ENCODE assay signal across 8 cellular contexts in the genomic region with DNA sequence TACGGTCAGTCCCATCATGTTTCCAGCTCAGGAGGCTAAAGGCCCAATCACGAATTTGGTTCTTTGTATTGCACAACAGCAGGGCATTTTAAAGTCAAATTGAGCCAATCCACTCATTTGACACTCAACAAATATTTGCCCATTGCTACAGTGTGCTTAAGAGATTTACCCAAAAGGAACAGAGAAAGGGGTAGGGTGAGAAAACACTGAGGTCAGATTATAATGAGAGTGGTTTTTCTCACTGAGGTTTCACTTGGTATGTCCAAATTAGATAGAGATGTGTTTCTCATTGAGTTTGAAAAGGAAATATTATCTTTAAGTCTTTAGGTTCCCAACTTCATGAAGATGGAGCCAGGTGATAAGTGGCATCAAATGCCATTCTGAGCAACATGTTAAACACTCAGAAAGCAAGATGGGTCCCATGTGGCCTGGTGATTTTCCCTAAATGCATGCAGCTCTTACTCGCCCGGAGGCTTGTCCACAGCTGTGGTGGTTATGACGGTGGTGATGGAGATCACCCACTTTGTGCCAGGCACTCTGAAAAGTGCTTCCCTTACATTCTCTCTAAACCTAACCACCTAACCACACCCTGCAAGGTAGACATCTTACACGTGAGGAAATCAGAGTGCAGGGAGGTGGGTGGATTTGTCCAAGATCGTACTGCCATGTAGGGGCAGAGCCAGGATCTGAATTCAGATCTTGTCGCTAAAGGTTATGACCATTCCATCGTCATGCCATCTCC. TPM values are rescaled to one million over a fixed set of nuclear protein-coding genes. Genes with fewer than 3 reads are reported as not detected.
DNase-seq lines count a peak whose midpoint lies in the region; ATAC-seq and TF ChIP-seq lines count a peak whose summit lies in the region.

No MANE protein-coding gene starts in this region.

- no peak for TF ChIP-seq CTCF in CD8-positive, alpha-beta T cell (IDR thresholded peaks at IDR 0.05)
- no peak for TF ChIP-seq CTCF in KMS-11 (conservative IDR thresholded peaks at IDR 0.05; ENCODE audit: low read depth, low read length)
- TF ChIP-seq CTCF in tibial artery (IDR thresholded peaks at IDR 0.05), result no peak

- H3K27ac ChIP-seq in CD8-positive, alpha-beta T cell (ENCODE audit: low read depth, low read length), result no peak overlapping the region
- H3K27ac ChIP-seq in KMS-11 (peak overlapping the region; percentile 12; the same call in 1 of the 2 replicates), epithelial cell of prostate (peak overlapping the region; percentile 71), tibial artery (no peak overlapping the region)

- H3K4me1 Mint-ChIP-seq in CD8-positive, alpha-beta T cell (ENCODE audit: low read depth), result peaks cover 45% of the 10 kb centered on the region

- no peaks in the 10 kb centered on the region for H3K27me3 ChIP-seq in CD8-positive, alpha-beta T cell (ENCODE audit: insufficient read depth, low read length)
- H3K27me3 ChIP-seq in KMS-11 (ENCODE audit: insufficient read depth, low read depth) (no peaks in the 10 kb centered on the region), tibial artery (no peaks in the 10 kb centered on the region)

- CTCF ChIA-PET in CD8-positive, alpha-beta T cell (lab: Charles Lee), result interaction anchor here (0.7 to 3.3 kb wide), 6 partner anchors 14 to 597 kb away, joined by 3 to 11 read pairs (median 4); no protein-coding TSS in a partner anchor

- peak overlapping the region; percentile 2; the same call in 1 of the 2 replicates for H2AFZ ChIP-seq in KMS-11 (ENCODE audit: low read depth)

- POLR2A ChIA-PET in CD8-positive, alpha-beta T cell (lab: Charles Lee), result interaction anchor here (0.8 to 2.4 kb wide), 4 partner anchors 9 to 31 kb away, joined by 3 to 8 read pairs (median 4); no protein-coding TSS in a partner anchor

- no peak overlapping the region for H3K4me3 Mint-ChIP-seq in CD8-positive, alpha-beta T cell

- H3K4me1 ChIP-seq in CD8-positive, alpha-beta T cell (ENCODE audit: insufficient read depth, low read length), result peaks cover 32% of the 10 kb centered on the region
- H3K4me1 ChIP-seq in KMS-11 (ENCODE audit: low read depth, poor library complexity, severe bottlenecking) (peaks cover 31% of the 10 kb centered on the region), tibial artery (peaks cover 0 to 20% (median 7%) of the 10 kb centered on the region in 4 donors)

- no peak overlapping the region for H3K4me3 ChIP-seq in CD8-positive, alpha-beta T cell (ENCODE audit: low read depth, low read length)
- H3K4me3 ChIP-seq in KMS-11 (IDR thresholded peaks at IDR 0.05; ENCODE audit: insufficient read depth, low read depth, low read length), result no peak overlapping the region
- H3K4me3 ChIP-seq in tibial artery, result no peak overlapping the region

- H3K4me2 ChIP-seq in KMS-11, result peak overlapping the region; percentile 27

- H3K36me3 ChIP-seq in CD8-positive, alpha-beta T cell (ENCODE audit: insufficient read depth, low read length), result no peaks in the 10 kb centered on the region
- H3K36me3 ChIP-seq in KMS-11 (ENCODE audit: insufficient read depth) (no peaks in the 10 kb centered on the region), tibial artery (no peaks in the 10 kb centered on the region)

- H3K9me3 ChIP-seq in CD8-positive, alpha-beta T cell (ENCODE audit: low read length), result no peaks in the 10 kb centered on the region
- H3K9me3 ChIP-seq in tibial artery, result no peaks in the 10 kb centered on the region

- H3K79me2 ChIP-seq in KMS-11 (ENCODE audit: insufficient read depth, low read depth), result no peaks in the 10 kb centered on the region

- H3K9me3 Mint-ChIP-seq in CD8-positive, alpha-beta T cell, result no peaks in the 10 kb centered on the region

- H3K36me3 Mint-ChIP-seq in CD8-positive, alpha-beta T cell, result no peaks in the 10 kb centered on the region

- H3K27ac Mint-ChIP-seq in CD8-positive, alpha-beta T cell, result peak overlapping the region; percentile 94

- no peak overlapping the region for H3K9ac ChIP-seq in KMS-11

- no peaks in the 10 kb centered on the region for H4K20me1 ChIP-seq in KMS-11 (ENCODE audit: insufficient read depth)

- ATAC-seq in CD8-positive, alpha-beta T cell, result peak; percentile 35
- ATAC-seq in GM19351 (IDR thresholded peaks at IDR 0.05; ENCODE audit: unreplicated experiment), result peak; percentile 40

- peak in 2 of 7 experiments; percentile 21 to 50 for DNase-seq in CD8-positive, alpha-beta T cell
- no peak for DNase-seq in epithelial cell of prostate (ENCODE audit: low read depth, low spot score)
- no peak for DNase-seq in islet precursor cell
- no peak for DNase-seq in D341Med (ENCODE audit: low spot score)
- DNase-seq in tibial artery, result no peak
- no peak for DNase-seq in activated gamma-delta T cell treated with Interleukin-2 at 50 U/mL for 16 hours

- intact Hi-C loops in CD8-positive, alpha-beta T cell (cut with DNase I, micrococcal nuclease), result no loop called here
- intact Hi-C loops in tibial artery (cut with DNase I; ENCODE audit: low total_unique reads), result no loop called here

- no peaks in the 10 kb centered on the region for H3K27me3 Mint-ChIP-seq in CD8-positive, alpha-beta T cell (ENCODE audit: low read depth)

RNA-seq across cellular contexts. Expression of a gene that starts 31.2 kb away (rescaled TPM):
- total RNA-seq in CD8-positive, alpha-beta T cell, result 100 to 1,000 TPM; 264 to 275 TPM

Comparison
In these comparisons a context has a peak if more than half of its experiments do, and no peak if none do; other contexts are left out.
1. H3K27ac ChIP-seq: peak in KMS-11 (single experiment) and epithelial cell of prostate (single experiment); none in CD8-positive, alpha-beta T cell (single experiment) and tibial artery (0 of 2).